32 cellular contexts compared by ENCODE assay signal in genomic region chr2:218027426-218028188, GRCh38. TPM values are rescaled to one million over a fixed set of nuclear protein-coding genes. Genes with fewer than 3 reads are reported as not detected.
DNase-seq lines count a peak whose midpoint lies in the region; ATAC-seq, FAIRE-seq and TF ChIP-seq lines count a peak whose summit lies in the region.
"Had no signal": no experiment of that assay in that cellular context is flagged by ENCODE, and none has a peak within 500 bp of the region (broad histone marks: within the 10 kb centered on the region; RNA-seq: fewer than 3 reads in every experiment).

No MANE protein-coding gene starts in this region.

- TF ChIP-seq POLR2A in GM12891 (IDR thresholded peaks at IDR 0.05; ENCODE audit: low read depth, low read length) (no peak), stomach (IDR thresholded peaks at IDR 0.05) (no peak)

- WGBS in stomach, 5 donors: 90 to 93% (median 91%) methylated on average over 6 of the region's 6 CpGs

- H3K36me3 ChIP-seq in stomach: no peaks in the 10 kb centered on the region
- H3K36me3 ChIP-seq: BE2C, HAP-1, spleen had no signal

- H3K4me3 Mint-ChIP-seq in activated T-cell treated with anti-CD3 and anti-CD28 coated beads, Interleukin-2, amount 50 U/mL, for 4 hours: no peak overlapping the region
- H3K4me3 Mint-ChIP-seq: activated CD4-positive, alpha-beta T cell treated with anti-CD3 and anti-CD28 coated beads, Interleukin-2, amount 10 ng/mL, durations not matched to agents 7 days and 5 days; activated naive CD8-positive, alpha-beta T cell; stimulated activated naive CD8-positive, alpha-beta T cell treated with anti-CD3 and anti-CD28 coated beads, Interleukin-15, amount 100 ng/mL, for 72 hours; T-helper 1 cell treated with Interleukin-12 subunit alpha and Interleukin-12 subunit beta and Interleukin-4 antibody, amounts not matched to agents 30 μg/mL and 1 μg/mL, for 36 hours had no signal

- no peaks in the 10 kb centered on the region for H3K27me3 Mint-ChIP-seq in activated T-cell treated with anti-CD3 and anti-CD28 coated beads, Interleukin-2, amount 50 U/mL, for 4 hours (ENCODE audit: low read depth)
- H3K27me3 Mint-ChIP-seq: activated CD4-positive, alpha-beta T cell treated with anti-CD3 and anti-CD28 coated beads, Interleukin-2, amount 10 ng/mL, durations not matched to agents 7 days and 5 days; activated naive CD8-positive, alpha-beta T cell; stimulated activated naive CD8-positive, alpha-beta T cell treated with anti-CD3 and anti-CD28 coated beads, Interleukin-15, amount 100 ng/mL, for 72 hours had no signal

- H3K27me3 ChIP-seq in stomach: no peaks in the 10 kb centered on the region
- H3K27me3 ChIP-seq: BE2C, hepatocyte, spleen had no signal

- TF ChIP-seq EP300 in stomach (IDR thresholded peaks at IDR 0.05): no peak

- H3K36me3 Mint-ChIP-seq in activated T-cell treated with anti-CD3 and anti-CD28 coated beads, Interleukin-2, amount 50 U/mL, for 4 hours (ENCODE audit: insufficient read depth): no peaks in the 10 kb centered on the region
- H3K36me3 Mint-ChIP-seq: activated naive CD8-positive, alpha-beta T cell had no signal

- TF ChIP-seq CTCF in stomach (IDR thresholded peaks at IDR 0.05): no peak

- in situ Hi-C loops in KBM-7 (cut with MboI; ENCODE audit: low pct_unique_long_range_greater_than_20kb, low sequenced_read_pairs): no loop called here

- H3K9me3 ChIP-seq in stomach: no peaks in the 10 kb centered on the region
- H3K9me3 ChIP-seq: A549, BE2C, HAP-1, spleen had no signal

- H3K4me1 Mint-ChIP-seq in activated T-cell treated with anti-CD3 and anti-CD28 coated beads, Interleukin-2, amount 50 U/mL, for 4 hours (ENCODE audit: low read depth): no peaks in the 10 kb centered on the region
- H3K4me1 Mint-ChIP-seq: activated CD4-positive, alpha-beta T cell treated with anti-CD3 and anti-CD28 coated beads, Interleukin-2, amount 10 ng/mL, durations not matched to agents 7 days and 5 days; stimulated activated naive CD8-positive, alpha-beta T cell treated with anti-CD3 and anti-CD28 coated beads, Interleukin-15, amount 100 ng/mL, for 72 hours had no signal

- FAIRE-seq in GM12891 (lab: Jason Lieb, UNC): no peak
- FAIRE-seq: A549, astrocyte had no signal

- peak overlapping the region in 2 of 5 donors; percentile 14 to 46 for H3K27ac ChIP-seq in stomach
- H3K27ac ChIP-seq: A549, hepatocyte, spleen had no signal

- peaks cover 18 to 52% (median 42%) of the 10 kb centered on the region in 4 donors for H3K4me1 ChIP-seq in stomach
- H3K4me1 ChIP-seq: HAP-1, spleen had no signal

- peak; percentile 7 to 10 for DNase-seq in activated T-cell treated with anti-CD3 and anti-CD28 coated beads, Interleukin-2, amount 50 U/mL, for 48 hours
- no peak for DNase-seq in activated T-cell treated with anti-CD3 and anti-CD28 coated beads, Interleukin-2, amount 50 U/mL, for 4 hours
- DNase-seq in GM12891 (ENCODE audit: insufficient read length, low spot score): peak; percentile 4
- DNase-seq in iPS-NIHi11 (ENCODE audit: low spot score): peak; percentile 3
- peak; percentile 13 for DNase-seq in stomach
- DNase-seq in NCI-H2227 (lab: John Stamatoyannopoulos, UW; ENCODE audit: unreplicated experiment): no peak
- no peak for DNase-seq in KBM-7
- DNase-seq: activated CD4-positive, alpha-beta T cell treated with anti-CD3 and anti-CD28 coated beads, Interleukin-2, amount 10 ng/mL, durations not matched to agents 7 days and 5 days; activated T-cell treated with anti-CD3 and anti-CD28 coated beads for 4 hours; IMR-90; mammary epithelial cell; NCI-H1417; spleen; stimulated activated CD4-positive, alpha-beta T cell treated with anti-CD3 and anti-CD28 coated beads, Interleukin-4, amount 100 ng/mL, for 24 hours had no signal

- no peak overlapping the region for H3K4me3 ChIP-seq in stomach
- H3K4me3 ChIP-seq: A549, HAP-1, hepatocyte, spleen had no signal

- no peak for ATAC-seq in activated T-cell treated with anti-CD3 and anti-CD28 coated beads, Interleukin-2, amount 50 U/mL, for 4 hours
- no peak for ATAC-seq in GM19023 (IDR thresholded peaks at IDR 0.05; ENCODE audit: unreplicated experiment)
- ATAC-seq: A549; Panc1; stimulated activated naive CD8-positive, alpha-beta T cell treated with anti-CD3 and anti-CD28 coated beads, Interleukin-15, amount 100 ng/mL, for 72 hours had no signal

- intact Hi-C loops in stomach (cut with DNase I; ENCODE audit: low total_unique reads): no loop called here

- H3K9me3 Mint-ChIP-seq in activated T-cell treated with anti-CD3 and anti-CD28 coated beads, Interleukin-2, amount 50 U/mL, for 4 hours: no peaks in the 10 kb centered on the region
- H3K9me3 Mint-ChIP-seq: activated CD4-positive, alpha-beta T cell treated with anti-CD3 and anti-CD28 coated beads, Interleukin-2, amount 10 ng/mL, durations not matched to agents 7 days and 5 days; stimulated activated naive CD8-positive, alpha-beta T cell treated with anti-CD3 and anti-CD28 coated beads, Interleukin-15, amount 100 ng/mL, for 72 hours; T-helper 1 cell treated with Interleukin-12 subunit alpha and Interleukin-12 subunit beta and Interleukin-4 antibody, amounts not matched to agents 30 μg/mL and 1 μg/mL, for 36 hours had no signal

TF ChIP-seq in GM12891, 5 proteins besides CTCF, POLR2A, EP300 and RAD21:
- TF ChIP-seq POLR2AphosphoS5 (IDR thresholded peaks at IDR 0.05; ENCODE audit: low read depth, low read length) (no peak), SPI1 (IDR thresholded peaks at IDR 0.05; ENCODE audit: low read depth, low read length) (no peak), PAX5 (IDR thresholded peaks at IDR 0.05; ENCODE audit: insufficient read depth, low read length, severe bottlenecking) (no peak), TAF1 (IDR thresholded peaks at IDR 0.05; ENCODE audit: low read depth, low read length) (no peak), POU2F2 (IDR thresholded peaks at IDR 0.05; ENCODE audit: low read depth, low read length) (no peak)

RNA-seq across cellular contexts. Expression of gene TNS1, which starts 24.8 kb away (rescaled TPM):
- total RNA-seq in activated T-cell treated with anti-CD3 and anti-CD28 coated beads, Interleukin-2, amount 50 U/mL, for 4 hours: 1 to 10 TPM in 1 of 3 donors, under 1 TPM in 2; 0.50 to 1.2 (median 0.54) TPM
- polyA plus RNA-seq in GM12891 (2012; ENCODE audit: low read depth, missing spikeins): 1.7 TPM
- 100 to 1,000 TPM; 145 to 682 (median 198) TPM for total RNA-seq in stomach
- polyA plus RNA-seq in stomach: 10 to 100 TPM; 18.5 to 44.9 (median 33.2) TPM
- total RNA-seq: NCI-H460 had no signal

RNA-seq across cellular contexts. Expression of gene RUFY4, which starts 41.4 kb away (rescaled TPM):
- under 1 TPM in 2 of 3 donors, not detected in 1; 0.16 to 0.38 TPM for total RNA-seq in activated T-cell treated with anti-CD3 and anti-CD28 coated beads, Interleukin-2, amount 50 U/mL, for 4 hours
- polyA plus RNA-seq in GM12891 (2012; ENCODE audit: low read depth, missing spikeins): 6.0 TPM
- not detected for total RNA-seq in stomach
- under 1 TPM in 2 of 3 donors, not detected in 1; 0.12 to 0.43 TPM for polyA plus RNA-seq in stomach
- total RNA-seq: astrocyte, Daoy, epithelial cell of proximal tubule, fibroblast of villous mesenchyme, IMR-90, M059J, mammary epithelial cell, renal cortical epithelial cell, SK-MEL-5, urinary bladder had no signal
- polyA plus RNA-seq: IMR-90, mammary epithelial cell had no signal

Comparison
In these comparisons a context has a peak if more than half of its experiments do, and no peak if none do; other contexts are left out.
1. DNase-seq: peak in activated T-cell treated with anti-CD3 and anti-CD28 coated beads, Interleukin-2, amount 50 U/mL, for 48 hours (2 of 2), GM12891 (single experiment), iPS-NIHi11 (single experiment) and stomach (single experiment); none in activated T-cell treated with anti-CD3 and anti-CD28 coated beads, Interleukin-2, amount 50 U/mL, for 4 hours (single experiment), NCI-H2227 (single experiment) and KBM-7 (single experiment).
2. RNA of gene TNS1, which starts 24.8 kb away (total RNA-seq): 145 to 682 TPM in stomach; 0.50 to 1.2 TPM in activated T-cell treated with anti-CD3 and anti-CD28 coated beads, Interleukin-2, amount 50 U/mL, for 4 hours; every median in the first group is over 10 times any median in the second.